Comparison of ENCODE assay signal across 2 cellular contexts in the genomic region with DNA sequence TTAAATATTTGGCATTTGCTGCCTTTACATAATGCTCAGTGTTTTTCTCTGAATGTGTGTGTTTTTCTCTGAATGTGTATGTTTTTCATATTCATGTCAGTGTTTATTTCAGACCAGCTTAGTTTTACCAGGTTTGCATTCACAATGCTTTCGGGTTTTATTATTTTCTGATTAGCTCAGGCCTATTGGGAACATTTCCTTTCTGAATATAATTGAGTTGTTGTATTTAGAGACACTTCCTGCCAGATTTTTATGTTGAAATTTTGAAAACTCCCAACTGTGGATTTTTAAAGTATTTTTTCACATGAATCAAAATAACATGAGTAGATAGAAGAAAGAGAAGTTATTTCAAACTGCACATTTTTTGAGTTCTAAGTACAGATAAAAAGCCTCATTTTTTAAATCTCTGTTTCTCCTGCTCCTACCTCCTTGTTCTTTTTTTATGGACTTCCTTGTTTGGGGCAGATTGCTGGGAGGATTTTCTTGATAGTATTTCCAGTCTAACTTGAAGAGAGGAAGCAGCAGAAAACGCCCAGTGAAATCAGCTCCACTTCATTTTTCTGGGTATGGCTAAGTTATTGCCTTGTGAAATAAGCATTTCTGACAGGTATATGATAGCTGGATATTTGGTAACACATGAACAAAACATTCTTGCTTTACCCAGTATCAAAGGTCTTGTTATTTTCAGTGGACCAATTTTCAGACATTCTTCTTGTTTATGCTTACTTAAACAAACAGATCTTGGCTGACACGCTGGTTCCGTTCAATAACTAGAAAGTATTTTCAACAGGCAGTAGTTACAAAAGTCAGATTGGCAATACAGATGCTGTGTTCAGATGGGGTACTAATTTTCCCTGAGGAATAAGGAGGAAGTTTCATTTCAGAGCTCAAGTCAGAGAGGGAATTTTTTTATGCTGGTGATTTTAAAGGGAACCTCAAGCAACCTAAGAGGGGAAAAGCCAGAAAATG.
TF ChIP-seq lines count a peak whose summit lies in the region.

No MANE protein-coding gene starts in this region.

TF ChIP-seq in endothelial cell of umbilical vein, 7 proteins besides CTCF, POLR2A, EP300 and RAD21 (continued from another document):
- TF ChIP-seq, protein P1, sequence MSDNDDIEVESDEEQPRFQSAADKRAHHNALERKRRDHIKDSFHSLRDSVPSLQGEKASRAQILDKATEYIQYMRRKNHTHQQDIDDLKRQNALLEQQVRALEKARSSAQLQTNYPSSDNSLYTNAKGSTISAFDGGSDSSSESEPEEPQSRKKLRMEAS (IDR thresholded peaks at IDR 0.05; ENCODE audit: insufficient read depth, insufficient read length), result no peak
- no peak for TF ChIP-seq JUN (IDR thresholded peaks at IDR 0.05; ENCODE audit: borderline replicate concordance, insufficient read depth, insufficient read length, low read depth)
- no peak for TF ChIP-seq POLR2AphosphoS5 (IDR thresholded peaks at IDR 0.05; ENCODE audit: insufficient read depth, low read depth, low read length)

TF ChIP-seq in liver, 16 proteins besides CTCF, POLR2A, EP300 and RAD21 (continued from another document):
- TF ChIP-seq, protein P2, sequence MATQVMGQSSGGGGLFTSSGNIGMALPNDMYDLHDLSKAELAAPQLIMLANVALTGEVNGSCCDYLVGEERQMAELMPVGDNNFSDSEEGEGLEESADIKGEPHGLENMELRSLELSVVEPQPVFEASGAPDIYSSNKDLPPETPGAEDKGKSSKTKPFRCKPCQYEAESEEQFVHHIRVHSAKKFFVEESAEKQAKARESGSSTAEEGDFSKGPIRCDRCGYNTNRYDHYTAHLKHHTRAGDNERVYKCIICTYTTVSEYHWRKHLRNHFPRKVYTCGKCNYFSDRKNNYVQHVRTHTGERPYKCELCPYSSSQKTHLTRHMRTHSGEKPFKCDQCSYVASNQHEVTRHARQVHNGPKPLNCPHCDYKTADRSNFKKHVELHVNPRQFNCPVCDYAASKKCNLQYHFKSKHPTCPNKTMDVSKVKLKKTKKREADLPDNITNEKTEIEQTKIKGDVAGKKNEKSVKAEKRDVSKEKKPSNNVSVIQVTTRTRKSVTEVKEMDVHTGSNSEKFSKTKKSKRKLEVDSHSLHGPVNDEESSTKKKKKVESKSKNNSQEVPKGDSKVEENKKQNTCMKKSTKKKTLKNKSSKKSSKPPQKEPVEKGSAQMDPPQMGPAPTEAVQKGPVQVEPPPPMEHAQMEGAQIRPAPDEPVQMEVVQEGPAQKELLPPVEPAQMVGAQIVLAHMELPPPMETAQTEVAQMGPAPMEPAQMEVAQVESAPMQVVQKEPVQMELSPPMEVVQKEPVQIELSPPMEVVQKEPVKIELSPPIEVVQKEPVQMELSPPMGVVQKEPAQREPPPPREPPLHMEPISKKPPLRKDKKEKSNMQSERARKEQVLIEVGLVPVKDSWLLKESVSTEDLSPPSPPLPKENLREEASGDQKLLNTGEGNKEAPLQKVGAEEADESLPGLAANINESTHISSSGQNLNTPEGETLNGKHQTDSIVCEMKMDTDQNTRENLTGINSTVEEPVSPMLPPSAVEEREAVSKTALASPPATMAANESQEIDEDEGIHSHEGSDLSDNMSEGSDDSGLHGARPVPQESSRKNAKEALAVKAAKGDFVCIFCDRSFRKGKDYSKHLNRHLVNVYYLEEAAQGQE (IDR thresholded peaks at IDR 0.05), result peak; percentile 13
- peak; percentile 41 for TF ChIP-seq YY1 (IDR thresholded peaks at IDR 0.05)
- no peak for TF ChIP-seq FOXA1 (IDR thresholded peaks at IDR 0.05)
- TF ChIP-seq RXRA (IDR thresholded peaks at IDR 0.05), result peak in 1 of 2 donors; percentile 43
- peak; percentile 65 to 73 for TF ChIP-seq HNF4A (conservative IDR thresholded peaks at IDR 0.05)
- TF ChIP-seq, protein P3, sequence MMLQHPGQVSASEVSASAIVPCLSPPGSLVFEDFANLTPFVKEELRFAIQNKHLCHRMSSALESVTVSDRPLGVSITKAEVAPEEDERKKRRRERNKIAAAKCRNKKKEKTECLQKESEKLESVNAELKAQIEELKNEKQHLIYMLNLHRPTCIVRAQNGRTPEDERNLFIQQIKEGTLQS (IDR thresholded peaks at IDR 0.05), result no peak
- TF ChIP-seq, protein P1 (IDR thresholded peaks at IDR 0.05), result peak; percentile 41
- TF ChIP-seq, protein P4, sequence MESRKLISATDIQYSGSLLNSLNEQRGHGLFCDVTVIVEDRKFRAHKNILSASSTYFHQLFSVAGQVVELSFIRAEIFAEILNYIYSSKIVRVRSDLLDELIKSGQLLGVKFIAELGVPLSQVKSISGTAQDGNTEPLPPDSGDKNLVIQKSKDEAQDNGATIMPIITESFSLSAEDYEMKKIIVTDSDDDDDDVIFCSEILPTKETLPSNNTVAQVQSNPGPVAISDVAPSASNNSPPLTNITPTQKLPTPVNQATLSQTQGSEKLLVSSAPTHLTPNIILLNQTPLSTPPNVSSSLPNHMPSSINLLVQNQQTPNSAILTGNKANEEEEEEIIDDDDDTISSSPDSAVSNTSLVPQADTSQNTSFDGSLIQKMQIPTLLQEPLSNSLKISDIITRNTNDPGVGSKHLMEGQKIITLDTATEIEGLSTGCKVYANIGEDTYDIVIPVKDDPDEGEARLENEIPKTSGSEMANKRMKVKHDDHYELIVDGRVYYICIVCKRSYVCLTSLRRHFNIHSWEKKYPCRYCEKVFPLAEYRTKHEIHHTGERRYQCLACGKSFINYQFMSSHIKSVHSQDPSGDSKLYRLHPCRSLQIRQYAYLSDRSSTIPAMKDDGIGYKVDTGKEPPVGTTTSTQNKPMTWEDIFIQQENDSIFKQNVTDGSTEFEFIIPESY (IDR thresholded peaks at IDR 0.05), result peak; percentile 31
- TF ChIP-seq FOXA2 (IDR thresholded peaks at IDR 0.05), result peak; percentile 32
- TF ChIP-seq SP1 (IDR thresholded peaks at IDR 0.05), result peak; percentile 58
- no peak for TF ChIP-seq EGR1 (IDR thresholded peaks at IDR 0.05; ENCODE audit: low read depth in 2 of 2)
